1 cellular context compared by ENCODE assay signal in the genomic region with DNA sequence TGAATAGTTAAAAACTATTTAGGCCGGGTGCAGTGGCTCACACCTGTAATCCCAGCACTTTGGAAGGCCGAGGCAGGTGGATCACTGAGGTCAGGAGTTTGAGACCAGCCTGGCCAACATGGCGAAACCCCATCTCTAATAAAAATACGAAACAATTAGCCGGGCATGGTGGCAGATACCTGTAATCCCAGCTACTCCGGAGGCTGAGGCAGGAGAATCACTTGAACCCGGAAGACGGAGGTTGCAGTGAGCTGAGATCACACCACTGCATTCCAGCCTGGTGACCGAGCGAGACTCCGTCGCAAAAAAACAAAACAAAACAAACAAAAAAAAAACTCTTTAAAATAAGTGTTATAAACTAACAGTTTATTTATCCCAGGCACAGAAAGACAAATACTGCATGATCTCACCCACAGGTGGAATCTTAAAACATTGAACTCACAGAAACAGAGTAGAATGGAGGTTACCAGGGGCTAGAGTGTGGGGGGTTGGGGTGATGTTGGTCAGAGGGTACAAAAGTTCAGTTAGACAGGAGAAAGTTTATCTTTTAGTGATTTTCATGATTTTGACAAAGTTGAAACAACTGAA. TPM values are rescaled to one million over a fixed set of nuclear protein-coding genes. Genes with fewer than 3 reads are reported as not detected.
"Had no signal": no experiment of that assay in that cellular context is flagged by ENCODE, and none has a peak within 500 bp of the region (broad histone marks: within the 10 kb centered on the region; RNA-seq: fewer than 3 reads in every experiment).

No MANE protein-coding gene starts in this region.

RNA-seq across cellular contexts. Expression of gene ALDH1A3, which starts 28.1 kb away (rescaled TPM):
- polyA plus RNA-seq: IgD-negative memory B cell had no signal
